Comparison of ENCODE assay signal across 17 cellular contexts in genomic region chr3:169633789-169634188, GRCh38. TPM values are rescaled to one million over a fixed set of nuclear protein-coding genes. Genes with fewer than 3 reads are reported as not detected.
"Had no signal": no experiment of that assay in that cellular context is flagged by ENCODE, and none has a peak within 500 bp of the region (broad histone marks: within the 10 kb centered on the region; RNA-seq: fewer than 3 reads in every experiment).

No MANE protein-coding gene starts in this region.

- H3K27ac Mint-ChIP-seq: activated naive CD8-positive, alpha-beta T cell treated with anti-CD3 and anti-CD28 coated beads for 36 hours; activated T-helper 2 cell treated with anti-CD3 and anti-CD28 coated beads, Interferon-gamma antibody, Interleukin-2, Interleukin-4, amounts not matched to agents 10 μg/mL and 5 μg/mL and 100 μg/mL, durations not matched to agents 14 hours and 24 hours and 36 hours; naive B cell had no signal

- H3K27ac ChIP-seq: coronary artery, gastroesophageal sphincter had no signal

- H3K4me3 ChIP-seq: coronary artery, esophagus squamous epithelium, gastroesophageal sphincter, upper lobe of left lung had no signal

- H3K9me3 Mint-ChIP-seq: activated naive CD8-positive, alpha-beta T cell treated with anti-CD3 and anti-CD28 coated beads for 36 hours; activated T-helper 2 cell treated with anti-CD3 and anti-CD28 coated beads, Interferon-gamma antibody, Interleukin-2, Interleukin-4, amounts not matched to agents 10 μg/mL and 5 μg/mL and 100 μg/mL, durations not matched to agents 14 hours and 24 hours and 36 hours had no signal

- ATAC-seq: gastroesophageal sphincter; stimulated activated naive CD8-positive, alpha-beta T cell treated with anti-CD3 and anti-CD28 coated beads, Interleukin-15, Interleukin-2, amounts not matched to agents 100 U/mL and 50 U/mL, for 24 hours had no signal

- H3K27me3 ChIP-seq: esophagus squamous epithelium, gastroesophageal sphincter, upper lobe of left lung had no signal

- DNase-seq: activated naive CD4-positive, alpha-beta T cell; activated naive CD8-positive, alpha-beta T cell treated with anti-CD3 and anti-CD28 coated beads for 36 hours; activated T-cell treated with anti-CD3 and anti-CD28 coated beads, Interleukin-2, amount 50 U/mL, for 1 hour; esophagus squamous epithelium; mesenchymal stem cell; naive B cell; occipital lobe; posterior cingulate gyrus; stimulated activated CD4-positive, alpha-beta T cell treated with anti-CD3 and anti-CD28 coated beads, Interleukin-12 subunit alpha, Interleukin-12 subunit beta, amount 100 ng/mL, for 4 hours; stimulated activated CD4-positive, alpha-beta T cell treated with anti-CD3 and anti-CD28 coated beads, Interleukin-4, amount 100 ng/mL, for 4 hours; stimulated activated naive CD8-positive, alpha-beta T cell treated with anti-CD3 and anti-CD28 coated beads, Interleukin-15, Interleukin-2, amounts not matched to agents 100 U/mL and 50 U/mL, for 24 hours; T-helper 1 cell; T-helper 9 cell; upper lobe of left lung had no signal

- H3K36me3 Mint-ChIP-seq: activated naive CD8-positive, alpha-beta T cell treated with anti-CD3 and anti-CD28 coated beads for 36 hours; naive B cell had no signal

- H3K4me3 Mint-ChIP-seq: activated naive CD8-positive, alpha-beta T cell treated with anti-CD3 and anti-CD28 coated beads for 36 hours; naive B cell had no signal

- H3K4me1 Mint-ChIP-seq: naive B cell had no signal

- H3K36me3 ChIP-seq: gastroesophageal sphincter, upper lobe of left lung had no signal

- H3K9me3 ChIP-seq: esophagus squamous epithelium, gastroesophageal sphincter, upper lobe of left lung had no signal

RNA-seq across cellular contexts. Expression of gene MECOM, which starts 29.7 kb away (rescaled TPM):
- total RNA-seq: activated naive CD8-positive, alpha-beta T cell treated with anti-CD3 and anti-CD28 coated beads for 36 hours; activated T-helper 2 cell treated with anti-CD3 and anti-CD28 coated beads, Interferon-gamma antibody, Interleukin-2, Interleukin-4, amounts not matched to agents 10 μg/mL and 5 μg/mL and 100 μg/mL, durations not matched to agents 14 hours and 24 hours and 36 hours had no signal
